In the genomic region with DNA sequence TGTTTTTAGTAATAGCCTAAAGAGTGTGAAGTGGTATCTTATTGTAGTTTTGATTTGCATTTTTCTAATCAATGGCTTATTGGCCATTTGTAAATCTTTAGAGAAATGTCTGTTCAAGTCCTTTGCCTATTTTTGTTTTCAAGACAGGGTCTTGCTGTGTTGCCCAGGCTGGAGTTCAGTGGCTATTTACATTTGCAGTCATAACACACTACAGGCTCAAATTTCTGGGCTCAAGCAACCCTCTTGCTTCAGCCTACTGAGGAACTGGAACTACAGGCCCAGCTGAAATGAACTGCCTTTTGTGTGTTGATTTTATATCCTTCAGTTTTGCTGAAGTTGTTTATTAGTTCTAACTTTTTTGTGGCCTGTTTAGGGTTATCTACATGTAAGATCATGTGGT, we compare ENCODE assay signal across 27 cellular contexts.
"Had no signal": no experiment of that assay in that cellular context is flagged by ENCODE, and none has a peak within 500 bp of the region (broad histone marks: within the 10 kb centered on the region; RNA-seq: fewer than 3 reads in every experiment).

No MANE protein-coding gene starts in this region.

- H3K4me1 ChIP-seq: stomach, suprapubic skin, testis, thyroid gland, tibial artery, tibial nerve, transverse colon, upper lobe of left lung, upper lobe of right lung, uterus, vagina had no signal

- H3K27me3 ChIP-seq: stomach, suprapubic skin, testis, thyroid gland, tibial artery, tibial nerve, transverse colon, upper lobe of left lung, upper lobe of right lung, uterus, vagina had no signal

- H3K36me3 ChIP-seq: stomach, suprapubic skin, thoracic aorta, thyroid gland, tibial artery, tibial nerve, transverse colon, upper lobe of left lung, upper lobe of right lung, uterus, vagina had no signal

- H3K4me3 ChIP-seq: stomach, suprapubic skin, testis, thoracic aorta, thyroid gland, tibial artery, tibial nerve, transverse colon, upper lobe of left lung, upper lobe of right lung, uterus, vagina had no signal

- ATAC-seq: stimulated activated effector memory CD8-positive, alpha-beta T cell treated with anti-CD3 and anti-CD28 coated beads, Interleukin-12 subunit alpha, Interleukin-12 subunit beta, amount 100 ng/mL, for 72 hours; stimulated activated memory B cell treated with anti-CD40 and anti-IgM and Interleukin-4, amounts not matched to agents 10 μg/mL and 1 μg/mL and 100 μg/mL, for 72 hours; stimulated activated naive B cell treated with anti-CD40 and anti-IgM and Interleukin-4, amounts not matched to agents 10 μg/mL and 1 μg/mL and 100 μg/mL, for 72 hours; stimulated activated naive CD8-positive, alpha-beta T cell treated with anti-CD3 and anti-CD28 coated beads, Interleukin-15, amount 100 ng/mL, for 72 hours; stimulated activated naive CD8-positive, alpha-beta T cell treated with anti-CD3 and anti-CD28 coated beads, Interleukin-15, Interleukin-2, amounts not matched to agents 100 U/mL and 50 U/mL, for 24 hours; upper lobe of right lung had no signal

- DNase-seq: stimulated activated CD4-positive, alpha-beta T cell treated with anti-CD3 and anti-CD28 coated beads, Interleukin-2, amount 100 ng/mL, for 48 hours; stimulated activated CD4-positive, alpha-beta T cell treated with anti-CD3 and anti-CD28 coated beads, Interleukin-4, amount 100 ng/mL, for 1 hour; stimulated activated CD4-positive, alpha-beta T cell treated with anti-CD3 and anti-CD28 coated beads, Interleukin-4, amount 100 ng/mL, for 24 hours; stimulated activated CD4-positive, alpha-beta T cell treated with anti-CD3 and anti-CD28 coated beads, Interleukin-4, amount 100 ng/mL, for 4 hours; stimulated activated CD8-positive, alpha-beta memory T cell treated with anti-CD3 and anti-CD28 coated beads, Interleukin-4, amount 100 ng/mL, for 48 hours; stimulated activated naive B cell treated with anti-CD40 and anti-IgM and Interleukin-4, amounts not matched to agents 10 μg/mL and 1 μg/mL and 100 μg/mL, for 72 hours; stimulated activated naive CD4-positive, alpha-beta T cell; stimulated activated naive CD4-positive, alpha-beta T cell treated with Interleukin-2 at 50 U/mL for 16 hours; stimulated activated naive CD8-positive, alpha-beta T cell treated with anti-CD3 and anti-CD28 coated beads, Interleukin-15, amount 100 ng/mL, for 72 hours; stimulated activated naive CD8-positive, alpha-beta T cell treated with anti-CD3 and anti-CD28 coated beads, Interleukin-15, Interleukin-2, amounts not matched to agents 100 U/mL and 50 U/mL, for 24 hours; stomach; substantia nigra; testis; thyroid gland; tibial artery; transverse colon; trophoblast cell; upper lobe of left lung; upper lobe of right lung; uterus had no signal

- H3K9me3 ChIP-seq: stomach, suprapubic skin, testis, thoracic aorta, thyroid gland, tibial artery, transverse colon, upper lobe of left lung, upper lobe of right lung, uterus, vagina had no signal

- FAIRE-seq: urothelium cell line had no signal

- H3K27ac ChIP-seq: stomach, suprapubic skin, testis, thoracic aorta, thyroid gland, tibial artery, tibial nerve, transverse colon, upper lobe of left lung, upper lobe of right lung, uterus, vagina had no signal
